In the genomic region with DNA sequence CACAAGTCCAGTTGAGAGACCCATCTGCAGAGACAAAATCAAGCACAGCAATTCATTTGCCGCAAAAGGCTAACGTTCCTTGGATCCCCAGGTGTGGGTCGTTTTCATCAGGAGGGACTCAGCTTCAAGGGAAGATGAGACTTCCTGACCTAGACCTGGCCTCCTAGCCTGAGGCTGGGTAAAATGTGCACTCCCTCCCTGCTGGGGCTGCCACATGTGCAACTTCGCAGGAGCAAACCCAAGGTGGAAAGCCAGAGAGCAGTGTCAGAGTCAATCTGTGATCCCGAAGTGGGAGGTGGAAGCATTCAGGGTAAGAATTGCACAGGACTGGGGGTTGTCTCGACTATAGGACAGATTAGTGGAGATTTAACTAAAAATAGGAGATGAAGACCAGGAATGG, we compare ENCODE assay signal across 11 cellular contexts.
"Had no signal": no experiment of that assay in that cellular context is flagged by ENCODE, and none has a peak within 500 bp of the region (broad histone marks: within the 10 kb centered on the region; RNA-seq: fewer than 3 reads in every experiment).

No MANE protein-coding gene starts in this region.

- H3K9me3 ChIP-seq: colonic mucosa, gastrocnemius medialis, thyroid gland, upper lobe of left lung had no signal

- H3K27ac Mint-ChIP-seq: activated naive CD8-positive, alpha-beta T cell; activated T-cell treated with anti-CD3 and anti-CD28 coated beads, Interleukin-2, amount 50 U/mL, for 72 hours had no signal

- H3K36me3 ChIP-seq: cardiac muscle cell, colonic mucosa, gastrocnemius medialis, thyroid gland, upper lobe of left lung had no signal

- H3K4me3 Mint-ChIP-seq: activated naive CD8-positive, alpha-beta T cell; activated T-cell treated with anti-CD3 and anti-CD28 coated beads, Interleukin-2, amount 50 U/mL, for 72 hours; naive thymus-derived CD4-positive, alpha-beta T cell had no signal

- H3K27ac ChIP-seq: cardiac muscle cell, colonic mucosa, gastrocnemius medialis, hepatocyte, thyroid gland, upper lobe of left lung had no signal

- H3K27me3 ChIP-seq: cardiac muscle cell, colonic mucosa, dorsolateral prefrontal cortex, gastrocnemius medialis, hepatocyte, thyroid gland, upper lobe of left lung had no signal

- H3K27me3 Mint-ChIP-seq: activated naive CD8-positive, alpha-beta T cell; brain had no signal

- H3K4me3 ChIP-seq: cardiac muscle cell, colonic mucosa, gastrocnemius medialis, hepatocyte, thyroid gland, upper lobe of left lung had no signal

- H3K4me1 ChIP-seq: colonic mucosa had no signal

- H3K79me2 ChIP-seq: hepatocyte had no signal

- H3K36me3 Mint-ChIP-seq: activated naive CD8-positive, alpha-beta T cell; naive thymus-derived CD4-positive, alpha-beta T cell had no signal

- H3K9me3 Mint-ChIP-seq: activated T-cell treated with anti-CD3 and anti-CD28 coated beads, Interleukin-2, amount 50 U/mL, for 72 hours; brain had no signal
